Comparison of ENCODE assay signal across 10 cellular contexts in the genomic region with DNA sequence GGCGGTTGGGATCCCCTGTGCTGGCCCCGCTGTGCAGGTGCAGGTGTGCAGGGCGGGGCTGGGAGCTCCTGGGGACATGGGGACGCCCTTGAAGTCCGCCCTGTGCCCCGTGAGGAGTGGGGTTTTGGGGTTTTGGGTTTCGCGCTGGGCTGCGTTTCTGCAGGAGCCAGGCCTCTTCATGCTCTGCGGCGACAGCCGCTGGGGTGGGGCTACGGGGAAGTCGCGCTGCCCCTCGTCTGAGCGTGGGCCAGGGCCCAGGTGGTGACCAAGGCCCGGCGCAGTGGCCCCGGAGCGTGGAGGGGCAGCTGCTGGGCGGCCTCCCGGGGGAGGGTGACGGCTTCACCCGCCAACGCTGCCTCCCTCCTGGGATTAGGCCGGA. TPM values are rescaled to one million over a fixed set of nuclear protein-coding genes. Genes with fewer than 3 reads are reported as not detected.
DNase-seq lines count a peak whose midpoint lies in the region; ATAC-seq, FAIRE-seq and TF ChIP-seq lines count a peak whose summit lies in the region.
"Had no signal": no experiment of that assay in that cellular context is flagged by ENCODE, and none has a peak within 500 bp of the region (broad histone marks: within the 10 kb centered on the region; RNA-seq: fewer than 3 reads in every experiment).

No MANE protein-coding gene starts in this region.

- no peaks in the 10 kb centered on the region for H4K20me1 ChIP-seq in IMR-90 (ENCODE audit: insufficient read depth, low read length)
- H4K20me1 ChIP-seq in H1 (replicated peaks in 1 of 2; ENCODE audit: control insufficient read depth in 1 of 2, insufficient read depth in 2 of 2, low read length in 2 of 2), result peaks cover 0 to 13% of the 10 kb centered on the region in 2 experiments

- H3K9me1 ChIP-seq in IMR-90 (ENCODE audit: insufficient read depth, low read length), result no peaks in the 10 kb centered on the region

- H2BK120ac ChIP-seq in IMR-90 (ENCODE audit: low read depth, low read length) (no peak overlapping the region), H1 (replicated peaks; ENCODE audit: low read depth, low read length) (no peak overlapping the region)

- 12% methylated on average over 11 of the region's 27 CpGs; no CpG with 5 or more reads in 1 of the 2 experiments for WGBS in IMR-90 (ENCODE audit: extremely low coverage in 2 of 2, insufficient read length in 1 of 2), 2 experiments
- 22% methylated on average over 24 of the region's 27 CpGs; no CpG with 5 or more reads in 1 of the 2 experiments for WGBS in H1 (ENCODE audit: extremely low coverage in 1 of 2, insufficient coverage in 1 of 2, insufficient read length in 1 of 2, insufficient replicate concordance in 2 of 2, low coverage in 1 of 2, low lambda C conversion rate in 2 of 2, missing lambda C conversion rate in 1 of 2), 2 experiments
- 1 to 21% methylated on average over 4 to 12 of the region's 27 CpGs for WGBS in lower leg skin, 2 donors

- no peaks in the 10 kb centered on the region for H3K79me2 ChIP-seq in H1 (ENCODE audit: control insufficient read depth in 1 of 2, insufficient read depth in 2 of 2, low read length in 2 of 2)

- no peaks in the 10 kb centered on the region for H3K36me3 Mint-ChIP-seq in effector memory CD8-positive, alpha-beta T cell (ENCODE audit: insufficient read depth)

- no peak overlapping the region for H4K8ac ChIP-seq in IMR-90 (ENCODE audit: low read depth in 2 of 2, low read length in 2 of 2)
- H4K8ac ChIP-seq in H1 (ENCODE audit: extremely low read depth, insufficient read depth, low read length), result no peak overlapping the region

- no peak overlapping the region for H3K14ac ChIP-seq in IMR-90 (replicated peaks; ENCODE audit: low read depth, low read length)
- H3K14ac ChIP-seq in H1 (ENCODE audit: insufficient read length), result no peak overlapping the region

- H2BK12ac ChIP-seq in H1 (ENCODE audit: low read depth, low read length), result no peak overlapping the region; the same call in 1 of the 2 replicates

- no peak overlapping the region for H2BK20ac ChIP-seq in IMR-90 (ENCODE audit: low read depth, low read length)
- no peak overlapping the region for H2BK20ac ChIP-seq in H1 (ENCODE audit: low read length)

- no peak overlapping the region for H3K27ac Mint-ChIP-seq in effector memory CD8-positive, alpha-beta T cell
- H3K27ac Mint-ChIP-seq: dendritic cell treated with granulocyte-macrophage colony-stimulating factor and Interleukin-4, amounts not matched to agents 40 ng/mL and 50 ng/mL, for 4 days had no signal

- dilution Hi-C loops in IMR-90 (cut with HindIII; ENCODE audit: low sequenced_read_pairs, unreplicated experiment), result no loop called here

- peaks cover 20% of the 10 kb centered on the region in 2 donors for H3K27me3 Mint-ChIP-seq in effector memory CD8-positive, alpha-beta T cell

- H2BK5ac ChIP-seq in IMR-90 (ENCODE audit: low read depth, low read length, poor library complexity, severe bottlenecking), result no peak overlapping the region
- H2BK5ac ChIP-seq in H1 (ENCODE audit: low read depth, low read length), result no peak overlapping the region

- intact Hi-C loops in IMR-90 (cut with micrococcal nuclease), result no loop called here
- intact Hi-C loops in lower leg skin (cut with DNase I; ENCODE audit: low total_unique reads), result no loop called here
- intact Hi-C loops in colonic mucosa (cut with DNase I), result no loop called here

- H3K4me1 ChIP-seq in IMR-90 (ENCODE audit: control insufficient read depth, insufficient read depth, low read length), result no peaks in the 10 kb centered on the region
- H3K4me1 ChIP-seq in H1 (replicated peaks in 1 of 4; ENCODE audit: control insufficient read depth in 3 of 4, insufficient read depth in 4 of 4, low read length in 3 of 4), result peaks cover 3 to 11% (median 4%) of the 10 kb centered on the region in 4 experiments; a peak in 6 of 7 replicates
- no peaks in the 10 kb centered on the region for H3K4me1 ChIP-seq in colonic mucosa

- H4K5ac ChIP-seq in IMR-90 (ENCODE audit: low read depth, low read length) (no peak overlapping the region), H1 (ENCODE audit: insufficient read length, low read depth, low read length) (no peak overlapping the region)

- no peak overlapping the region for H3K4ac ChIP-seq in IMR-90 (ENCODE audit: low read depth, low read length)
- no peak overlapping the region for H3K4ac ChIP-seq in H1 (replicated peaks; ENCODE audit: insufficient read length, low read depth, low read length)

- POLR2A ChIA-PET in IMR-90 (lab: Charles Lee; ENCODE audit: unreplicated experiment) (no interaction called here), H1 (lab: Charles Lee; ENCODE audit: partially characterized antibody) (no interaction called here)

- CTCF ChIA-PET in IMR-90 (lab: Yijun Ruan, JAX), result no interaction called here
- CTCF ChIA-PET in H1 (lab: Charles Lee; ENCODE audit: partially characterized antibody), result no interaction called here

- no peak overlapping the region for H3K56ac ChIP-seq in IMR-90 (ENCODE audit: extremely low read depth, insufficient read depth, low read length)
- H3K56ac ChIP-seq in H1 (replicated peaks; ENCODE audit: insufficient read length, low read depth, low read length), result no peak overlapping the region

- TF ChIP-seq CTCF in IMR-90 (conservative IDR thresholded peaks at IDR 0.05; ENCODE audit: low read depth, low read length) (no peak), H1 (IDR thresholded peaks at IDR 0.05; ENCODE audit: control extremely low read depth in 1 of 3, insufficient read depth in 1 of 3, low read depth in 1 of 3, low read length in 3 of 3) (no peak), lower leg skin (IDR thresholded peaks at IDR 0.05) (no peak), colonic mucosa (IDR thresholded peaks at IDR 0.05) (no peak)

- no peak for TF ChIP-seq RAD21 in IMR-90 (IDR thresholded peaks at IDR 0.05; ENCODE audit: low read length)
- TF ChIP-seq RAD21 in H1 (IDR thresholded peaks at IDR 0.05 in 1 of 2, conservative IDR thresholded peaks at IDR 0.05 in 1 of 2; ENCODE audit: low read depth in 2 of 2, low read length in 2 of 2), result no peak

- 0 out of 2 replicates have a peak, but pooled peaks have one; percentile 11 for ATAC-seq in IMR-90 (ENCODE audit: low read depth)
- ATAC-seq in effector memory CD8-positive, alpha-beta T cell (replicated peaks), result no peak

- H2AK5ac ChIP-seq in IMR-90 (ENCODE audit: low read depth, low read length), result no peak overlapping the region
- H2AK5ac ChIP-seq in H1 (ENCODE audit: low read depth, low read length), result no peak overlapping the region; the same call in 1 of the 2 replicates

- H3K18ac ChIP-seq in IMR-90 (ENCODE audit: low read depth, low read length) (no peak overlapping the region), H1 (ENCODE audit: extremely low read depth, low read length) (no peak overlapping the region; the same call in 1 of the 2 replicates)

- no peak for FAIRE-seq in H1 (lab: Jason Lieb, UNC)

- H2AFZ ChIP-seq in IMR-90 (replicated peaks; ENCODE audit: low read length, poor library complexity), result peak overlapping the region; percentile 32
- H2AFZ ChIP-seq in H1 (ENCODE audit: low read length), result no peak overlapping the region

- TF ChIP-seq POLR2A in IMR-90 (IDR thresholded peaks at IDR 0.05; ENCODE audit: low read depth, low read length) (no peak), H1 (IDR thresholded peaks at IDR 0.05; ENCODE audit: control extremely low read depth in 1 of 2, low read depth in 2 of 2, low read length in 2 of 2) (no peak), lower leg skin (IDR thresholded peaks at IDR 0.05) (no peak)

- no TSS peak for BruUV-seq in IMR-90 (replicated peaks; lab: Mats Ljungman, UMichigan)

- no peak for TF ChIP-seq EP300 in H1 (IDR thresholded peaks at IDR 0.05; ENCODE audit: borderline replicate concordance in 1 of 2, low read depth in 2 of 2, low read length in 2 of 2)

- no peak overlapping the region for H3K4me3 ChIP-seq in IMR-90 (ENCODE audit: insufficient read depth, low read depth, low read length)
- H3K4me3 ChIP-seq in H1 (ENCODE audit: extremely low read depth in 1 of 4, insufficient read depth in 2 of 4, low read depth in 3 of 4, low read length in 4 of 4), result peak overlapping the region; percentile 48 to 68 (median 52); a peak in 6 of 8 replicates
- H3K4me3 ChIP-seq in lower leg skin (ENCODE audit: low read depth, poor library complexity, severe bottlenecking), result peak overlapping the region; percentile 4
- no peak overlapping the region for H3K4me3 ChIP-seq in colonic mucosa

- H3K27me3 ChIP-seq in IMR-90 (ENCODE audit: control insufficient read depth, insufficient read depth, low read length) (peaks cover 11% of the 10 kb centered on the region), H1 (replicated peaks in 1 of 4; ENCODE audit: control insufficient read depth in 3 of 4, extremely low read depth in 1 of 4, insufficient read depth in 3 of 4, low read length in 3 of 4) (peaks cover 2 to 35% (median 22%) of the 10 kb centered on the region in 4 experiments; a peak in 6 of 7 replicates), colonic mucosa (peaks cover 17% of the 10 kb centered on the region)

- H3K9ac ChIP-seq in IMR-90 (ENCODE audit: low read depth, low read length), result no peak overlapping the region
- no peak overlapping the region for H3K9ac ChIP-seq in H1 (replicated peaks in 1 of 4; ENCODE audit: extremely low read depth in 1 of 4, low read depth in 3 of 4, low read length in 3 of 4)
- H3K9ac ChIP-seq in colonic mucosa (ENCODE audit: low read depth in 2 of 2, low read length in 2 of 2), result no peak overlapping the region

- no peak overlapping the region for H2AK9ac ChIP-seq in IMR-90 (replicated peaks; ENCODE audit: low read depth, low read length, poor library complexity)

- no peak overlapping the region for H3K4me3 Mint-ChIP-seq in effector memory CD8-positive, alpha-beta T cell
- H3K4me3 Mint-ChIP-seq: dendritic cell treated with granulocyte-macrophage colony-stimulating factor and Interleukin-4, amounts not matched to agents 40 ng/mL and 50 ng/mL, for 4 days had no signal

- H3K9me3 Mint-ChIP-seq in effector memory CD8-positive, alpha-beta T cell, result no peaks in the 10 kb centered on the region
- H3K9me3 Mint-ChIP-seq: dendritic cell treated with granulocyte-macrophage colony-stimulating factor and Interleukin-4, amounts not matched to agents 40 ng/mL and 50 ng/mL, for 4 days had no signal

- H3K23ac ChIP-seq in IMR-90 (ENCODE audit: low read depth, low read length), result no peak overlapping the region
- no peak overlapping the region for H3K23ac ChIP-seq in H1 (ENCODE audit: insufficient read length)

- H3K27ac ChIP-seq in IMR-90 (ENCODE audit: insufficient read depth, low read length), result no peak overlapping the region
- no peak overlapping the region for H3K27ac ChIP-seq in H1 (ENCODE audit: low read depth, low read length)
- H3K27ac ChIP-seq in temporal lobe (ENCODE audit: low read depth, low read length), result peak overlapping the region; percentile 23
- H3K27ac ChIP-seq in colonic mucosa, result no peak overlapping the region

- H3K36me3 ChIP-seq in IMR-90 (ENCODE audit: control insufficient read depth, insufficient read depth, low read length) (no peaks in the 10 kb centered on the region), H1 (ENCODE audit: control insufficient read depth in 2 of 4, insufficient read depth in 4 of 4, low read length in 3 of 4) (no peaks in the 10 kb centered on the region; a peak in 1 of 8 replicates), colonic mucosa (no peaks in the 10 kb centered on the region)

- DNase-seq in IMR-90, result no peak
- DNase-seq in H1 (ENCODE audit: low read depth in 1 of 2, low spot score in 2 of 2), result no peak
- DNase-seq in lower leg skin (ENCODE audit: low spot score in 2 of 2), result peak in 1 of 2 donors; percentile 82
- DNase-seq in stimulated activated CD4-positive, alpha-beta T cell treated with anti-CD3 and anti-CD28 coated beads, Interleukin-2, amount 100 ng/mL, for 48 hours, result no peak
- no peak for DNase-seq in colonic mucosa
- no peak for DNase-seq in effector memory CD8-positive, alpha-beta T cell
- DNase-seq: NCI-H446 had no signal

- H3K4me2 ChIP-seq in IMR-90 (ENCODE audit: low read depth, low read length), result no peak overlapping the region
- peak overlapping the region; percentile 86 to 100 for H3K4me2 ChIP-seq in H1 (ENCODE audit: insufficient read depth in 1 of 2, low read depth in 2 of 2, low read length in 2 of 2)

- in situ Hi-C loops in IMR-90 (cut with MboI; ENCODE audit: low sequenced_read_pairs), result no loop called here

- H3K4me1 Mint-ChIP-seq in effector memory CD8-positive, alpha-beta T cell (ENCODE audit: low read depth in 2 of 2), result no peaks in the 10 kb centered on the region

- H4K91ac ChIP-seq in IMR-90 (ENCODE audit: insufficient read depth, low read depth, low read length), result no peak overlapping the region
- H4K91ac ChIP-seq in H1 (replicated peaks; ENCODE audit: insufficient read length, low read length), result peak overlapping the region; percentile 90

- H2BK15ac ChIP-seq in IMR-90 (ENCODE audit: low read depth, low read length) (no peak overlapping the region), H1 (ENCODE audit: low read length) (no peak overlapping the region)

- H3K79me1 ChIP-seq in IMR-90 (ENCODE audit: low read depth in 1 of 2, low read length in 2 of 2) (no peaks in the 10 kb centered on the region), H1 (ENCODE audit: low read depth, low read length) (peaks cover 3% of the 10 kb centered on the region; the same call in 1 of the 2 replicates)

- H3K9me3 ChIP-seq in IMR-90 (ENCODE audit: control insufficient read depth, insufficient read depth, low read length) (no peaks in the 10 kb centered on the region; the same call in 1 of the 2 replicates), H1 (ENCODE audit: insufficient read depth in 2 of 2, low read depth in 1 of 2, low read length in 1 of 2) (no peaks in the 10 kb centered on the region), colonic mucosa (no peaks in the 10 kb centered on the region)

- H3K23me2 ChIP-seq in H1 (ENCODE audit: low read depth, low read length), result peaks cover 27% of the 10 kb centered on the region

RNA-seq across cellular contexts. Expression of a gene that starts 47.8 kb away (rescaled TPM):
- total RNA-seq in IMR-90 (2012; rRNA removed) (not detected in 2 replicates), lower leg skin (10 to 100 TPM; 32.5 to 58.3 (median 48.5) TPM), temporal lobe (not detected), colonic mucosa (not detected)
- polyA plus RNA-seq in IMR-90 (2012; rRNA removed) (not detected in 2 replicates), H1 (2011; rRNA removed) (0.45 and 0.97 TPM in 2 replicates)
- polyA plus RNA-seq in IMR-90 (2012; cell fraction: cytosol; rRNA removed), result 0.04 and 0.07 TPM in 2 replicates
- 0.18 and 0.25 TPM in 2 replicates for polyA plus RNA-seq in IMR-90 (2012; cell fraction: nucleus; rRNA removed; ENCODE audit: low replicate concordance)
- 0.82 and 1.2 TPM in 2 replicates for total RNA-seq in H1 (2021; fragmentation: NEBNext Ultra II Directional; extraction: Animal tissue kit (Norgen Biotek cat#: 25700))
- polyA plus RNA-seq in H1 (2011; cell fraction: cytosol; rRNA removed), result 0.87 TPM
- polyA plus RNA-seq in H1 (2011; cell fraction: nucleus; rRNA removed), result 1.8 TPM
- 0.40 to 1.2 TPM (median 1.1 TPM) in 4 replicates for polyA plus RNA-seq in H1 (2012, experiment 1 of 2)
- polyA plus RNA-seq in H1 (2012, experiment 2 of 2), result 1.1 TPM
- 1.0 TPM for polyA plus RNA-seq in H1 (2013, experiment 1 of 2)
- 0.75 TPM for polyA plus RNA-seq in H1 (2013, experiment 2 of 2)
- 0.16 and 0.44 TPM in 2 replicates for polyA minus RNA-seq in H1 (2011; rRNA and poly(A)+ RNA removed)
- 0.95 TPM for polyA minus RNA-seq in H1 (2011; cell fraction: cytosol; rRNA and poly(A)+ RNA removed)
- 0.50 TPM for polyA minus RNA-seq in H1 (2011; cell fraction: nucleus; rRNA and poly(A)+ RNA removed)
- total RNA-seq: T-helper 2 cell treated with Interferon-gamma antibody and Interleukin-4, amounts not matched to agents 100 ng/mL and 5 ng/mL, for 36 hours had no signal

Comparison
In these comparisons a context has a peak if more than half of its experiments do, and no peak if none do; other contexts are left out.
1. H3K4me3 ChIP-seq: peak in H1 (4 of 4) and lower leg skin (single experiment); none in IMR-90 (single experiment) and colonic mucosa (single experiment).
2. RNA of a gene that starts 47.8 kb away (total RNA-seq): 32.5 to 58.3 TPM in lower leg skin; 0.82 to 1.2 TPM in H1, not detected in IMR-90, not detected in temporal lobe (single experiment) and not detected in colonic mucosa; every median in the first group is over 10 times any median in the second.